In the genomic region with DNA sequence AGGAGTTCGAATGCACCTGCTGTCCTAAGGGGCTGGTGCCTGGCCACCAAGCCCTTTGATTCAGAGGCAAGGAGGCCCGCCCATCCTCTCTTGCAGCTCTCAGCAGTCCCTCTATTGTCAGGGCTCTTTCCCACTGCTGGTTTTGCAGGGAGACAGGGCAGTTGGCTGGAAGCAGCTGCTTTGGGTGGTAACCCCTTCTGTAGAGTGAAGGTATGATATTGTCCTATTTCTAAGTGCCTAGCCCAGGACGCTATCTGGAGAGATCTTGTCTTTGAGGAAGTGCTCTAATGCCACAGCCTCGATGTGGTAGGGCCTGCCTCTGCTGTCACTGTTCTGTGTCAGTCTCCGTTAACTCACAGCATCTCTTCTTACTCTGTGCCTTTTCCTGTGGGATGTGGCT, we compare ENCODE assay signal across 11 cellular contexts. TPM values are rescaled to one million over a fixed set of nuclear protein-coding genes. Genes with fewer than 3 reads are reported as not detected.
DNase-seq lines count a peak whose midpoint lies in the region; ATAC-seq and TF ChIP-seq lines count a peak whose summit lies in the region.
"Had no signal": no experiment of that assay in that cellular context is flagged by ENCODE, and none has a peak within 500 bp of the region (broad histone marks: within the 10 kb centered on the region; RNA-seq: fewer than 3 reads in every experiment).

No MANE protein-coding gene starts in this region.

- H3K9me3 ChIP-seq in CD4-positive, alpha-beta memory T cell (ENCODE audit: control insufficient read depth in 1 of 2, low read length in 2 of 2), result no peaks in the 10 kb centered on the region
- H3K9me3 ChIP-seq in KOPT-K1 (ENCODE audit: insufficient read depth, low read length, poor library complexity, severe bottlenecking), result no peaks in the 10 kb centered on the region
- no peaks in the 10 kb centered on the region for H3K9me3 ChIP-seq in mesenchymal stem cell (ENCODE audit: control insufficient read depth, low read length)
- H3K9me3 ChIP-seq in tibial nerve, result no peaks in the 10 kb centered on the region
- no peaks in the 10 kb centered on the region for H3K9me3 ChIP-seq in SJCRH30 (replicated peaks)

- no peak overlapping the region for H2AFZ ChIP-seq in mesenchymal stem cell (ENCODE audit: low read depth, low read length)

- no peak overlapping the region for H2BK15ac ChIP-seq in mesenchymal stem cell (ENCODE audit: low read depth, poor library complexity, severe bottlenecking)

- peaks cover 89% of the 10 kb centered on the region for H3K4me1 ChIP-seq in CD4-positive, alpha-beta memory T cell (ENCODE audit: insufficient read depth, low read length)
- H3K4me1 ChIP-seq in mesenchymal stem cell (ENCODE audit: control insufficient read depth, insufficient read depth, low read depth, low read length), result peaks cover 42% of the 10 kb centered on the region
- peaks cover 0 to 97% (median 74%) of the 10 kb centered on the region in 4 donors for H3K4me1 ChIP-seq in tibial nerve
- H3K4me1 ChIP-seq in SJCRH30, result peaks cover 27% of the 10 kb centered on the region

- no peak overlapping the region for H3K23ac ChIP-seq in mesenchymal stem cell (ENCODE audit: low read length in 2 of 2)

- POLR2A ChIA-PET in CD4-positive, alpha-beta memory T cell (lab: Charles Lee; ENCODE audit: partially characterized antibody), result interaction anchor here (1.4 to 16.2 kb wide), 3 partner anchors 9 to 24 kb away, joined by 5 to 753 read pairs (median 5); no protein-coding TSS in a partner anchor
- POLR2A ChIA-PET in activated CD8-positive, alpha-beta T cell treated with anti-CD3 and anti-CD28 coated beads, Interleukin-2, amount 10 ng/mL, durations not matched to agents 7 days and 5 days (lab: Charles Lee), result interaction anchor here (1.1 to 15.3 kb wide), 3 partner anchors 12 to 30 kb away, joined by 3 to 343 read pairs (median 4); no protein-coding TSS in a partner anchor

- H3K27ac Mint-ChIP-seq in CD4-positive, alpha-beta memory T cell, result peak overlapping the region; percentile 88 to 98 (median 93)
- peak overlapping the region; percentile 94 for H3K27ac Mint-ChIP-seq in activated CD8-positive, alpha-beta T cell treated with anti-CD3 and anti-CD28 coated beads, Interleukin-2, amount 10 ng/mL, durations not matched to agents 7 days and 5 days

- peak overlapping the region in 1 of 2 experiments; percentile 35 for H3K18ac ChIP-seq in mesenchymal stem cell (ENCODE audit: low read depth in 1 of 2, low read length in 2 of 2)

- peak overlapping the region; percentile 93 to 99 (median 96) for H3K4me3 Mint-ChIP-seq in CD4-positive, alpha-beta memory T cell
- H3K4me3 Mint-ChIP-seq in activated CD8-positive, alpha-beta T cell treated with anti-CD3 and anti-CD28 coated beads, Interleukin-2, amount 10 ng/mL, durations not matched to agents 7 days and 5 days, result peak overlapping the region; percentile 91

- H2BK5ac ChIP-seq in mesenchymal stem cell (ENCODE audit: low read depth, low read length, poor library complexity, severe bottlenecking), result no peak overlapping the region

- H2BK12ac ChIP-seq in mesenchymal stem cell (ENCODE audit: low read length in 2 of 2), result no peak overlapping the region

- peak overlapping the region; percentile 22 for H4K91ac ChIP-seq in mesenchymal stem cell (ENCODE audit: low read length)

- peak; percentile 49 to 82 (median 54) for DNase-seq in CD4-positive, alpha-beta memory T cell
- DNase-seq in activated CD8-positive, alpha-beta T cell treated with anti-CD3 and anti-CD28 coated beads, Interleukin-2, amount 10 ng/mL, durations not matched to agents 7 days and 5 days, result peak; percentile 75
- DNase-seq in mesenchymal stem cell, result no peak
- DNase-seq in tibial nerve (ENCODE audit: low spot score in 2 of 2), result no peak
- DNase-seq in NCI-H526 treated with DMSO at 0.1 percent for 48 hours (lab: John Stamatoyannopoulos, UW), result no peak
- no peak for DNase-seq in SJCRH30
- DNase-seq in HuH-7.5 (ENCODE audit: low spot score), result no peak
- DNase-seq: cerebellar nuclear complex, EL had no signal

- no peak overlapping the region for H2AK5ac ChIP-seq in mesenchymal stem cell (ENCODE audit: low read length, severe bottlenecking)

- H3K27me3 Mint-ChIP-seq in CD4-positive, alpha-beta memory T cell, result no peaks in the 10 kb centered on the region
- no peaks in the 10 kb centered on the region for H3K27me3 Mint-ChIP-seq in activated CD8-positive, alpha-beta T cell treated with anti-CD3 and anti-CD28 coated beads, Interleukin-2, amount 10 ng/mL, durations not matched to agents 7 days and 5 days (ENCODE audit: low read depth)

- no peak overlapping the region for H2BK120ac ChIP-seq in mesenchymal stem cell (ENCODE audit: low read depth, low read length)

- CTCF ChIA-PET in CD4-positive, alpha-beta memory T cell (lab: Charles Lee; ENCODE audit: partially characterized antibody), result interaction anchor here (1.3 to 9.9 kb wide), 7 partner anchors 8 to 30 kb away, joined by 3 to 178 read pairs (median 13); no protein-coding TSS in a partner anchor
- CTCF ChIA-PET in activated CD8-positive, alpha-beta T cell treated with anti-CD3 and anti-CD28 coated beads, Interleukin-2, amount 10 ng/mL, durations not matched to agents 7 days and 5 days (lab: Charles Lee), result interaction anchor here (1.0 to 16.0 kb wide), 5 partner anchors 8 to 155 kb away, joined by 3 to 347 read pairs (median 20); no protein-coding TSS in a partner anchor

- H3K79me1 ChIP-seq in mesenchymal stem cell (replicated peaks; ENCODE audit: low read length, poor library complexity, severe bottlenecking), result peaks cover 7% of the 10 kb centered on the region

- intact Hi-C loops in CD4-positive, alpha-beta memory T cell (cut with micrococcal nuclease), result loop anchor here (1.0 kb wide), 1 partner anchor 14 kb away; no protein-coding TSS in a partner anchor

- H3K4me2 ChIP-seq in mesenchymal stem cell (ENCODE audit: low read length, poor library complexity, severe bottlenecking), result no peak overlapping the region

- H3K27ac ChIP-seq in CD4-positive, alpha-beta memory T cell (ENCODE audit: low read depth, low read length), result peak overlapping the region; percentile 84
- H3K27ac ChIP-seq in KOPT-K1 (ENCODE audit: low read depth, low read length, poor library complexity, severe bottlenecking), result peak overlapping the region; percentile 81
- no peak overlapping the region for H3K27ac ChIP-seq in mesenchymal stem cell (ENCODE audit: low read length, poor library complexity, severe bottlenecking)
- H3K27ac ChIP-seq in tibial nerve, result peak overlapping the region in 2 of 4 donors; percentile 94 to 100
- no peak overlapping the region for H3K27ac ChIP-seq in SJCRH30
- H3K27ac ChIP-seq: SK-N-MC had no signal

- no peaks in the 10 kb centered on the region for H3K27me3 ChIP-seq in CD4-positive, alpha-beta memory T cell (ENCODE audit: insufficient read depth, low read length)
- H3K27me3 ChIP-seq in mesenchymal stem cell (ENCODE audit: control insufficient read depth in 1 of 2, insufficient read depth in 1 of 2, low read length in 2 of 2) (no peaks in the 10 kb centered on the region), tibial nerve (no peaks in the 10 kb centered on the region), SJCRH30 (no peaks in the 10 kb centered on the region)

- no peak overlapping the region for H3K9ac ChIP-seq in mesenchymal stem cell (ENCODE audit: low read length)

- H3K4me1 Mint-ChIP-seq in CD4-positive, alpha-beta memory T cell, result peaks cover 79 to 100% (median 87%) of the 10 kb centered on the region in 4 donors
- peaks cover 87% of the 10 kb centered on the region for H3K4me1 Mint-ChIP-seq in activated CD8-positive, alpha-beta T cell treated with anti-CD3 and anti-CD28 coated beads, Interleukin-2, amount 10 ng/mL, durations not matched to agents 7 days and 5 days (ENCODE audit: low read depth)

- H3K36me3 Mint-ChIP-seq in CD4-positive, alpha-beta memory T cell, result peaks cover 17 to 32% of the 10 kb centered on the region in 2 donors
- H3K36me3 Mint-ChIP-seq in activated CD8-positive, alpha-beta T cell treated with anti-CD3 and anti-CD28 coated beads, Interleukin-2, amount 10 ng/mL, durations not matched to agents 7 days and 5 days (ENCODE audit: low read depth), result peaks cover 82% of the 10 kb centered on the region

- H3K14ac ChIP-seq in mesenchymal stem cell (ENCODE audit: low read length in 2 of 2), result peak overlapping the region in 1 of 2 experiments; percentile 19

- no peak overlapping the region for H4K8ac ChIP-seq in mesenchymal stem cell (ENCODE audit: low read length)

- 83% methylated on average over 4 of the region's 5 CpGs for WGBS in mesenchymal stem cell
- WGBS in tibial nerve, 2 donors, result 52 to 67% methylated on average over 5 of the region's 5 CpGs

- H3K4ac ChIP-seq in mesenchymal stem cell (ENCODE audit: low read depth in 1 of 2, low read length in 2 of 2), result no peak overlapping the region

- H3K36me3 ChIP-seq in CD4-positive, alpha-beta memory T cell (ENCODE audit: insufficient read depth, low read length), result no peaks in the 10 kb centered on the region
- H3K36me3 ChIP-seq in KOPT-K1 (ENCODE audit: insufficient read depth, low read length), result peaks cover 58% of the 10 kb centered on the region
- H3K36me3 ChIP-seq in mesenchymal stem cell (ENCODE audit: control insufficient read depth in 1 of 2, insufficient read depth in 2 of 2, low read depth in 1 of 2, low read length in 2 of 2), result peaks cover 0 to 15% of the 10 kb centered on the region in 2 experiments
- H3K36me3 ChIP-seq in tibial nerve, result peaks cover 0 to 8% (median 0%) of the 10 kb centered on the region in 3 donors
- H3K36me3 ChIP-seq in SJCRH30, result peaks cover 17% of the 10 kb centered on the region

- peak; percentile 58 for ATAC-seq in activated CD8-positive, alpha-beta T cell treated with anti-CD3 and anti-CD28 coated beads, Interleukin-2, amount 10 ng/mL, durations not matched to agents 7 days and 5 days

- TF ChIP-seq EP300 in tibial nerve (IDR thresholded peaks at IDR 0.05), result no peak

- H3K9me3 Mint-ChIP-seq in CD4-positive, alpha-beta memory T cell, result no peaks in the 10 kb centered on the region
- H3K9me3 Mint-ChIP-seq in activated CD8-positive, alpha-beta T cell treated with anti-CD3 and anti-CD28 coated beads, Interleukin-2, amount 10 ng/mL, durations not matched to agents 7 days and 5 days (ENCODE audit: insufficient read depth), result no peaks in the 10 kb centered on the region

- peak overlapping the region in 1 of 2 donors; percentile 82 for H3K4me3 ChIP-seq in CD4-positive, alpha-beta memory T cell (ENCODE audit: low read length in 2 of 2)
- H3K4me3 ChIP-seq in mesenchymal stem cell (ENCODE audit: insufficient read depth in 1 of 2, low read depth in 1 of 2, low read length in 2 of 2) (no peak overlapping the region), tibial nerve (no peak overlapping the region), SJCRH30 (no peak overlapping the region)
- H3K4me3 ChIP-seq: SK-N-MC had no signal

- TF ChIP-seq CTCF in tibial nerve (IDR thresholded peaks at IDR 0.05), result no peak

- no peak for TF ChIP-seq POLR2A in tibial nerve (IDR thresholded peaks at IDR 0.05)

RNA-seq across cellular contexts. Expression of a gene that starts 5.6 kb away (rescaled TPM):
- 100 to 1,000 TPM; 319 to 320 TPM for total RNA-seq in CD4-positive, alpha-beta memory T cell
- polyA plus RNA-seq in CD4-positive, alpha-beta memory T cell, result 10 to 100 TPM; 22.8 to 68.7 TPM
- 100 to 1,000 TPM; 395 to 406 TPM for total RNA-seq in activated CD8-positive, alpha-beta T cell treated with anti-CD3 and anti-CD28 coated beads, Interleukin-2, amount 10 ng/mL, durations not matched to agents 7 days and 5 days
- polyA plus RNA-seq in mesenchymal stem cell (2013, experiment 1 of 2), result 44.2 TPM
- 42.6 TPM for polyA plus RNA-seq in mesenchymal stem cell (2013, experiment 2 of 2)
- 100 to 1,000 TPM; 127 to 165 (median 144) TPM for total RNA-seq in tibial nerve
- total RNA-seq in SJCRH30 (2014; rRNA removed; shearing (Covaris generic)), result 163 and 196 TPM in 2 replicates

Comparison
In these comparisons a context has a peak if more than half of its experiments do, and no peak if none do; other contexts are left out.
1. DNase-seq: peak in CD4-positive, alpha-beta memory T cell (5 of 5) and activated CD8-positive, alpha-beta T cell treated with anti-CD3 and anti-CD28 coated beads, Interleukin-2, amount 10 ng/mL, durations not matched to agents 7 days and 5 days (single experiment); none in mesenchymal stem cell (single experiment), tibial nerve (0 of 2), NCI-H526 treated with DMSO at 0.1 percent for 48 hours (single experiment), SJCRH30 (0 of 2) and HuH-7.5 (single experiment).
2. H3K27ac ChIP-seq: peak in CD4-positive, alpha-beta memory T cell (single experiment) and KOPT-K1 (single experiment); none in mesenchymal stem cell (single experiment) and SJCRH30 (single experiment).